ENCODE assay signal across 27 cellular contexts in the genomic region with DNA sequence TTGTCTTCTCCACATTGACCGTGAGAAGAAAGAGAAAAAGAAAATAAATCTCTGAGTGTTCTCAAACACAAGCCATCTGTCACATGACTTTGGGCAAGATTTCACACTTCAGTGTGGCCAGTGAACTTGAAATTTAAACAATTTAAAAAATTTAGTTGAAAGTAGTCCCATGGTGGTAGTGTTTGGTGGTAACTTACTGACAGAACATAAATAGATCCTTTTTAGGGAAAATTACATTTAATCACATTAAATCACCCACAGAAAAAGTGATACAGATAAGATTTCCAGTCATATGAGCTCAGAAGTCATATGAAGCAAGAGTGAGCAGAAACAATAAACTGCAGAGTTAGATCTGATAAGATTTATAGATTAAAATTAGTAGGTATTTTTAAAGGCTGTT. TPM values are rescaled to one million over a fixed set of nuclear protein-coding genes. Genes with fewer than 3 reads are reported as not detected.
DNase-seq lines count a peak whose midpoint lies in the region; ATAC-seq, FAIRE-seq and TF ChIP-seq lines count a peak whose summit lies in the region.
"Had no signal": no experiment of that assay in that cellular context is flagged by ENCODE, and none has a peak within 500 bp of the region (broad histone marks: within the 10 kb centered on the region; RNA-seq: fewer than 3 reads in every experiment).

No MANE protein-coding gene starts in this region.

- no peak for ATAC-seq in HG02938 (IDR thresholded peaks at IDR 0.05; ENCODE audit: unreplicated experiment)
- ATAC-seq: A549, PC-3, Right ventricle myocardium inferior had no signal

- FAIRE-seq in H1 (lab: Jason Lieb, UNC) = no peak
- FAIRE-seq: A549, D721Med had no signal

- H3K56ac ChIP-seq in H1 (replicated peaks; ENCODE audit: insufficient read length, low read depth, low read length) = no peak overlapping the region

- no peak overlapping the region for H2BK12ac ChIP-seq in H1 (ENCODE audit: low read depth, low read length)

- DNase-seq in HFFc6 (no peak), SK-N-DZ (ENCODE audit: low spot score) (peak; percentile 56), H1 (ENCODE audit: low read depth in 1 of 2, low spot score in 2 of 2) (no peak), renal cortical epithelial cell (ENCODE audit: low read depth) (peak; percentile 17), NCI-H69 (lab: John Stamatoyannopoulos, UW) (no peak)
- DNase-seq in activated CD8-positive, alpha-beta memory T cell treated with anti-CD3 and anti-CD28 coated beads, Interleukin-2, amount 50 U/mL, for 4 hours = no peak
- DNase-seq in stimulated activated CD4-positive, alpha-beta T cell treated with anti-CD3 and anti-CD28 coated beads, Interleukin-4, amount 100 ng/mL, for 4 hours = no peak
- DNase-seq: AML-193; CD4-positive, alpha-beta T cell; KBM-7; MG63; NCI-H1105 treated with DMSO at 0.1 percent for 48 hours; NCI-H146; NCI-H1930; NCI-H2107; NCI-H774; NK-92 treated with Interleukin-12 subunit alpha and Interleukin-12 subunit beta, amount 100 ng/mL, for 24 hours; PC-3; SW 1271 had no signal

- no peaks in the 10 kb centered on the region for H3K9me3 ChIP-seq in H1 (ENCODE audit: insufficient read depth in 2 of 2, low read depth in 1 of 2, low read length in 1 of 2)
- H3K9me3 ChIP-seq: A549; BLaER1 treated with 17β-estradiol and CSF1 and Interleukin-3, amounts not matched to agents 10 nM and 100 nM; MG63; SJSA1 had no signal

- H3K27me3 ChIP-seq in H1 (replicated peaks in 1 of 4; ENCODE audit: control insufficient read depth in 3 of 4, extremely low read depth in 1 of 4, insufficient read depth in 3 of 4, low read length in 3 of 4) = no peaks in the 10 kb centered on the region
- H3K27me3 ChIP-seq: BLaER1 treated with 17β-estradiol and CSF1 and Interleukin-3, amounts not matched to agents 10 nM and 100 nM; MG63; SJSA1 had no signal

- H2BK15ac ChIP-seq in H1 (ENCODE audit: low read length) = no peak overlapping the region

- H3K27me3 Mint-ChIP-seq in HFFc6 (ENCODE audit: insufficient read depth) = no peaks in the 10 kb centered on the region

- no peak overlapping the region for H3K4me3 Mint-ChIP-seq in HFFc6
- H3K4me3 Mint-ChIP-seq: CD4-positive, alpha-beta T cell had no signal

- no peaks in the 10 kb centered on the region for H3K36me3 Mint-ChIP-seq in HFFc6 (ENCODE audit: low read depth)

- 84% methylated on average over 1 of the region's 1 CpG; no CpG with 5 or more reads in 1 of the 2 experiments for WGBS in H1 (ENCODE audit: extremely low coverage in 1 of 2, insufficient coverage in 1 of 2, insufficient read length in 1 of 2, insufficient replicate concordance in 2 of 2, low coverage in 1 of 2, low lambda C conversion rate in 2 of 2, missing lambda C conversion rate in 1 of 2), 2 experiments

- peak overlapping the region; percentile 24; the same call in 1 of the 2 replicates for H3K27ac Mint-ChIP-seq in HFFc6
- H3K27ac Mint-ChIP-seq: CD4-positive, alpha-beta T cell had no signal

- no peak overlapping the region for H2BK5ac ChIP-seq in H1 (ENCODE audit: low read depth, low read length)

- H2AFZ ChIP-seq in H1 (ENCODE audit: low read length) = 0 out of 2 replicates have a peak overlapping the region, but pooled peaks have one; percentile 70

- H2BK20ac ChIP-seq in H1 (ENCODE audit: low read length) = no peak overlapping the region

- no peaks in the 10 kb centered on the region for H3K79me1 ChIP-seq in H1 (ENCODE audit: low read depth, low read length)

- TF ChIP-seq CTCF in HFFc6 (IDR thresholded peaks at IDR 0.05) (no peak), H1 (IDR thresholded peaks at IDR 0.05; ENCODE audit: control extremely low read depth in 1 of 3, insufficient read depth in 1 of 3, low read depth in 1 of 3, low read length in 3 of 3) (no peak)

- no peak overlapping the region for H3K23ac ChIP-seq in H1 (ENCODE audit: insufficient read length)

- no peak for TF ChIP-seq POLR2A in H1 (IDR thresholded peaks at IDR 0.05; ENCODE audit: control extremely low read depth in 1 of 2, low read depth in 2 of 2, low read length in 2 of 2)

- H3K4me1 ChIP-seq in H1 (replicated peaks in 1 of 4; ENCODE audit: control insufficient read depth in 3 of 4, insufficient read depth in 4 of 4, low read length in 3 of 4) = no peaks in the 10 kb centered on the region
- H3K4me1 ChIP-seq: A549 had no signal

- no peak overlapping the region for H3K4me2 ChIP-seq in H1 (ENCODE audit: insufficient read depth in 1 of 2, low read depth in 2 of 2, low read length in 2 of 2)
- H3K4me2 ChIP-seq: A549; BLaER1 treated with 17β-estradiol and CSF1 and Interleukin-3, amounts not matched to agents 10 nM and 100 nM had no signal

- no peak overlapping the region for H2BK120ac ChIP-seq in H1 (replicated peaks; ENCODE audit: low read depth, low read length)

- H3K4ac ChIP-seq in H1 (replicated peaks; ENCODE audit: insufficient read length, low read depth, low read length) = no peak overlapping the region

- H3K9me3 Mint-ChIP-seq in HFFc6 = no peaks in the 10 kb centered on the region
- H3K9me3 Mint-ChIP-seq: CD4-positive, alpha-beta T cell had no signal

- H4K5ac ChIP-seq in H1 (ENCODE audit: insufficient read length, low read depth, low read length) = no peak overlapping the region

- H3K27ac ChIP-seq in H1 (ENCODE audit: low read depth, low read length) = no peak overlapping the region
- H3K27ac ChIP-seq: A549; BLaER1 treated with 17β-estradiol and CSF1 and Interleukin-3, amounts not matched to agents 10 nM and 100 nM; SJSA1 had no signal

- no peak overlapping the region for H3K9ac ChIP-seq in H1 (replicated peaks in 1 of 4; ENCODE audit: extremely low read depth in 1 of 4, low read depth in 3 of 4, low read length in 3 of 4)
- H3K9ac ChIP-seq: BLaER1 treated with 17β-estradiol and CSF1 and Interleukin-3, amounts not matched to agents 10 nM and 100 nM had no signal

- peaks cover 73% of the 10 kb centered on the region for H3K4me1 Mint-ChIP-seq in HFFc6 (ENCODE audit: low read depth)

- TF ChIP-seq RAD21 in H1 (IDR thresholded peaks at IDR 0.05 in 1 of 2, conservative IDR thresholded peaks at IDR 0.05 in 1 of 2; ENCODE audit: low read depth in 2 of 2, low read length in 2 of 2) = no peak

- no peak overlapping the region for H3K18ac ChIP-seq in H1 (ENCODE audit: extremely low read depth, low read length)

- no peak overlapping the region for H3K14ac ChIP-seq in H1 (ENCODE audit: insufficient read length)

- H3K79me2 ChIP-seq in H1 (ENCODE audit: control insufficient read depth in 1 of 2, insufficient read depth in 2 of 2, low read length in 2 of 2) = no peaks in the 10 kb centered on the region

- H4K8ac ChIP-seq in H1 (ENCODE audit: extremely low read depth, insufficient read depth, low read length) = no peak overlapping the region

- H4K91ac ChIP-seq in H1 (replicated peaks; ENCODE audit: insufficient read length, low read length) = no peak overlapping the region

- no peak overlapping the region for H2AK5ac ChIP-seq in H1 (ENCODE audit: low read depth, low read length)

- no peaks in the 10 kb centered on the region for H3K23me2 ChIP-seq in H1 (ENCODE audit: low read depth, low read length)

- CTCF ChIA-PET in H1 (lab: Charles Lee; ENCODE audit: partially characterized antibody) = interaction anchor here (2.5 to 5.4 kb wide), 3 partner anchors 52 to 245 kb away, joined by 12 to 53 read pairs (median 17); no protein-coding TSS in a partner anchor

- no peak for TF ChIP-seq EP300 in H1 (IDR thresholded peaks at IDR 0.05; ENCODE audit: borderline replicate concordance in 1 of 2, low read depth in 2 of 2, low read length in 2 of 2)

- POLR2A ChIA-PET in H1 (lab: Charles Lee; ENCODE audit: partially characterized antibody) = no interaction called here

- H4K20me1 ChIP-seq in H1 (replicated peaks in 1 of 2; ENCODE audit: control insufficient read depth in 1 of 2, insufficient read depth in 2 of 2, low read length in 2 of 2) = peaks cover 0 to 2% of the 10 kb centered on the region in 2 experiments
- H4K20me1 ChIP-seq: BLaER1 treated with 17β-estradiol and CSF1 and Interleukin-3, amounts not matched to agents 10 nM and 100 nM had no signal

- H3K4me3 ChIP-seq in H1 (ENCODE audit: extremely low read depth in 1 of 4, insufficient read depth in 2 of 4, low read depth in 3 of 4, low read length in 4 of 4) = no peak overlapping the region
- H3K4me3 ChIP-seq: A549; BLaER1 treated with 17β-estradiol and CSF1 and Interleukin-3, amounts not matched to agents 10 nM and 100 nM; MG63; SJSA1 had no signal

- no peaks in the 10 kb centered on the region for H3K36me3 ChIP-seq in H1 (ENCODE audit: control insufficient read depth in 2 of 4, insufficient read depth in 4 of 4, low read length in 3 of 4)
- H3K36me3 ChIP-seq: BLaER1 treated with 17β-estradiol and CSF1 and Interleukin-3, amounts not matched to agents 10 nM and 100 nM; MG63; SJSA1 had no signal

TF ChIP-seq in H1, 55 proteins besides CTCF, POLR2A, EP300 and RAD21 (continues in another document):
- TF ChIP-seq SP4 (IDR thresholded peaks at IDR 0.05; ENCODE audit: low read length) (no peak), RNF2 (IDR thresholded peaks at IDR 0.05; ENCODE audit: borderline replicate concordance, low read depth, low read length, missing control alignments, poor library complexity, severe bottlenecking) (no peak)
- TF ChIP-seq, protein P1, sequence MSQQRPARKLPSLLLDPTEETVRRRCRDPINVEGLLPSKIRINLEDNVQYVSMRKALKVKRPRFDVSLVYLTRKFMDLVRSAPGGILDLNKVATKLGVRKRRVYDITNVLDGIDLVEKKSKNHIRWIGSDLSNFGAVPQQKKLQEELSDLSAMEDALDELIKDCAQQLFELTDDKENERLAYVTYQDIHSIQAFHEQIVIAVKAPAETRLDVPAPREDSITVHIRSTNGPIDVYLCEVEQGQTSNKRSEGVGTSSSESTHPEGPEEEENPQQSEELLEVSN (IDR thresholded peaks at IDR 0.05) = no peak
- TF ChIP-seq, protein P2, sequence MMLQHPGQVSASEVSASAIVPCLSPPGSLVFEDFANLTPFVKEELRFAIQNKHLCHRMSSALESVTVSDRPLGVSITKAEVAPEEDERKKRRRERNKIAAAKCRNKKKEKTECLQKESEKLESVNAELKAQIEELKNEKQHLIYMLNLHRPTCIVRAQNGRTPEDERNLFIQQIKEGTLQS (IDR thresholded peaks at IDR 0.05; ENCODE audit: insufficient read depth, low read depth, low read length) = no peak

RNA-seq across cellular contexts. Expression of a gene that starts 31.9 kb away (rescaled TPM):
- total RNA-seq in HFFc6 (2021; fragmentation: NEBNext Ultra II Directional; extraction: Animal tissue kit (Norgen Biotek cat#: 25700)) = 10 to 100 TPM; 53.3 to 72.0 (median 57.9) TPM
- polyA plus RNA-seq in SK-N-DZ (2014; cell fraction: cytosol; rRNA removed) = 7.2 and 8.8 TPM in 2 replicates
- 34.6 and 71.6 TPM in 2 replicates for polyA plus RNA-seq in SK-N-DZ (2014; cell fraction: nucleus; rRNA removed)
- total RNA-seq in H1 (2021; fragmentation: NEBNext Ultra II Directional; extraction: Animal tissue kit (Norgen Biotek cat#: 25700)) = 2.0 and 2.1 TPM in 2 replicates
- 1.2 and 1.4 TPM in 2 replicates for polyA plus RNA-seq in H1 (2011; rRNA removed)
- polyA plus RNA-seq in H1 (2011; cell fraction: cytosol; rRNA removed) = 1.3 TPM
- 2.2 TPM for polyA plus RNA-seq in H1 (2011; cell fraction: nucleus; rRNA removed)
- polyA plus RNA-seq in H1 (2012, experiment 1 of 2) = 0.84 to 1.9 TPM (median 1.6 TPM) in 4 replicates
- 0.12 TPM for polyA plus RNA-seq in H1 (2012, experiment 2 of 2)
- polyA plus RNA-seq in H1 (2013, experiment 1 of 2) = 3.0 TPM
- polyA plus RNA-seq in H1 (2013, experiment 2 of 2) = 2.9 TPM
- 1.8 and 4.0 TPM in 2 replicates for polyA minus RNA-seq in H1 (2011; rRNA and poly(A)+ RNA removed)
- polyA minus RNA-seq in H1 (2011; cell fraction: cytosol; rRNA and poly(A)+ RNA removed) = not detected
- 10.0 TPM for polyA minus RNA-seq in H1 (2011; cell fraction: nucleus; rRNA and poly(A)+ RNA removed)
- total RNA-seq in renal cortical epithelial cell = 6.1 and 9.2 TPM in 2 replicates
- total RNA-seq: G401, HT-29, PC-3 had no signal
- polyA plus RNA-seq: A549 had no signal

Comparison
In these comparisons a context has a peak if more than half of its experiments do, and no peak if none do; other contexts are left out.
1. DNase-seq: peak in SK-N-DZ (single experiment) and renal cortical epithelial cell (single experiment); none in HFFc6 (single experiment), H1 (0 of 2), NCI-H69 (single experiment), activated CD8-positive, alpha-beta memory T cell treated with anti-CD3 and anti-CD28 coated beads, Interleukin-2, amount 50 U/mL, for 4 hours (single experiment) and stimulated activated CD4-positive, alpha-beta T cell treated with anti-CD3 and anti-CD28 coated beads, Interleukin-4, amount 100 ng/mL, for 4 hours (0 of 2).